8 cellular contexts compared by ENCODE assay signal in the genomic region with DNA sequence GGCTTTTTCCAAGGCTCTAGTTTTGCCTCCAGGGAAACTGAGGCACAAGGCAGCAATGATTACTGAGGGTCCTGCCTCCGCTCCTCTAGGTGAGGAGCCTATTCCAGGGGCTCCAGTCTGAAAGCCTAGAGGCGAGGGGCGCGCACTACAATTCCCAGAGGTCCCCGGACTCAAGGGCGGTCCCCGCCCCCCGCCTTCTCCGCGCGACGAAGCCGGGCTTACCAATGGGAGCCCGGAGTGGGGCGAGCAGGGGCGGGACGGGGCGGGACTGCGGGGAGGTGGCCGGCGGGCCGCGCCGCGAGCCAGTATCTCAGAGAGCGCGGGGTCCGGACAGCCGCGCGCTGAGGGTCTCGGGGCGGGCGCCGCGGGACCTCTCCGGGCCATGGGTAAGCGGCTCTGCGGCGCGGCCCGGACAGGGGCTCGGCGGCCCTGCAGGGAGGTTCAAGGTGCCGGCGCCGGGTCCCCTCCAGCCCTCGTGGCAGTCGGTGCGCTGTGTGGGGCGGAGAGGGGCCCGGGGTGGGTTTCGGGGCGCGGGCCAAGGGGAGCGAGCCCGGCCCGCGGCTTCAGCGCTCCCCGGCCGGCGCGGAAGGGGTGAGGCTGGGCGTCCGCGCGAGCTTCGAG. TPM values are rescaled to one million over a fixed set of nuclear protein-coding genes. Genes with fewer than 3 reads are reported as not detected.
DNase-seq lines count a peak whose midpoint lies in the region; ATAC-seq and TF ChIP-seq lines count a peak whose summit lies in the region.

A gene with protein sequence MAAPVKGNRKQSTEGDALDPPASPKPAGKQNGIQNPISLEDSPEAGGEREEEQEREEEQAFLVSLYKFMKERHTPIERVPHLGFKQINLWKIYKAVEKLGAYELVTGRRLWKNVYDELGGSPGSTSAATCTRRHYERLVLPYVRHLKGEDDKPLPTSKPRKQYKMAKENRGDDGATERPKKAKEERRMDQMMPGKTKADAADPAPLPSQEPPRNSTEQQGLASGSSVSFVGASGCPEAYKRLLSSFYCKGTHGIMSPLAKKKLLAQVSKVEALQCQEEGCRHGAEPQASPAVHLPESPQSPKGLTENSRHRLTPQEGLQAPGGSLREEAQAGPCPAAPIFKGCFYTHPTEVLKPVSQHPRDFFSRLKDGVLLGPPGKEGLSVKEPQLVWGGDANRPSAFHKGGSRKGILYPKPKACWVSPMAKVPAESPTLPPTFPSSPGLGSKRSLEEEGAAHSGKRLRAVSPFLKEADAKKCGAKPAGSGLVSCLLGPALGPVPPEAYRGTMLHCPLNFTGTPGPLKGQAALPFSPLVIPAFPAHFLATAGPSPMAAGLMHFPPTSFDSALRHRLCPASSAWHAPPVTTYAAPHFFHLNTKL (plus strand): TSS at position 308 of the 621 bp plus-strand sequence. CDS start 75 bp downstream, at position 383.

- no peak for TF ChIP-seq CTCF in HL-60 (IDR thresholded peaks at IDR 0.05; ENCODE audit: insufficient read depth, low read length)

- H3K9me3 Mint-ChIP-seq in CD8-positive, alpha-beta memory T cell: peaks cover 0 to 2% (median 0%) of the 10 kb centered on the region in 5 donors
- H3K9me3 Mint-ChIP-seq in activated CD8-positive, alpha-beta T cell treated with anti-CD3 and anti-CD28 coated beads, Interleukin-2, amount 10 ng/mL, durations not matched to agents 7 days and 5 days (ENCODE audit: insufficient read depth): no peaks in the 10 kb centered on the region

- peak within 1 kb of the TSS; percentile 96 to 100 (median 98) for H3K27ac Mint-ChIP-seq in CD8-positive, alpha-beta memory T cell
- peak within 1 kb of the TSS; percentile 82 for H3K27ac Mint-ChIP-seq in activated CD8-positive, alpha-beta T cell treated with anti-CD3 and anti-CD28 coated beads, Interleukin-2, amount 10 ng/mL, durations not matched to agents 7 days and 5 days

- H3K4me1 ChIP-seq in CD8-positive, alpha-beta memory T cell (ENCODE audit: insufficient read depth, low read length): peaks cover 45% of the 10 kb centered on the region

- peak; percentile 49 for ATAC-seq in GM19452 (IDR thresholded peaks at IDR 0.05; ENCODE audit: unreplicated experiment)
- ATAC-seq in activated CD8-positive, alpha-beta T cell treated with anti-CD3 and anti-CD28 coated beads, Interleukin-2, amount 10 ng/mL, durations not matched to agents 7 days and 5 days: peak; percentile 65

- no peaks in the 10 kb centered on the region for H3K36me3 ChIP-seq in CD8-positive, alpha-beta memory T cell (ENCODE audit: insufficient read depth, low read length)

- POLR2A ChIA-PET in CD8-positive, alpha-beta memory T cell (lab: Charles Lee): interaction anchor here (0.7 to 6.1 kb wide), 13 partner anchors 9 to 392 kb away, joined by 3 to 71 read pairs (median 4); a partner anchor contains a TSS
- POLR2A ChIA-PET in activated CD8-positive, alpha-beta T cell treated with anti-CD3 and anti-CD28 coated beads, Interleukin-2, amount 10 ng/mL, durations not matched to agents 7 days and 5 days (lab: Charles Lee): interaction anchor here (0.6 to 5.4 kb wide), 12 partner anchors 10 to 531 kb away, joined by 3 to 99 read pairs (median 3); a partner anchor contains a TSS

- H3K27me3 Mint-ChIP-seq in CD8-positive, alpha-beta memory T cell: peaks cover 0 to 10% of the 10 kb centered on the region in 2 donors
- H3K27me3 Mint-ChIP-seq in activated CD8-positive, alpha-beta T cell treated with anti-CD3 and anti-CD28 coated beads, Interleukin-2, amount 10 ng/mL, durations not matched to agents 7 days and 5 days (ENCODE audit: low read depth): no peaks in the 10 kb centered on the region

- H3K27ac ChIP-seq in CD8-positive, alpha-beta memory T cell (ENCODE audit: low read depth, low read length): peak within 1 kb of the TSS; percentile 92
- peak within 1 kb of the TSS; percentile 81 for H3K27ac ChIP-seq in HL-60 (replicated peaks)

- H3K9me3 ChIP-seq in CD8-positive, alpha-beta memory T cell (ENCODE audit: low read length): no peaks in the 10 kb centered on the region

- peak; percentile 83 to 93 (median 88) for DNase-seq in CD8-positive, alpha-beta memory T cell
- peak; percentile 69 to 92 for DNase-seq in HL-60 (ENCODE audit: low read depth in 1 of 2, low spot score in 1 of 2)
- peak; percentile 13 for DNase-seq in NK-92 (lab: John Stamatoyannopoulos, UW; ENCODE audit: unreplicated experiment)
- peak; percentile 95 for DNase-seq in activated CD8-positive, alpha-beta T cell treated with anti-CD3 and anti-CD28 coated beads, Interleukin-2, amount 10 ng/mL, durations not matched to agents 7 days and 5 days
- DNase-seq in effector CD4-positive, alpha-beta T cell: peak; percentile 91
- DNase-seq in medulla oblongata (ENCODE audit: extremely low spot score): peak; percentile 97
- peak; percentile 84 to 93 (median 88) for DNase-seq in stimulated activated CD4-positive, alpha-beta T cell treated with anti-CD3 and anti-CD28 coated beads, TNF-alpha, amount 100 ng/mL, for 48 hours (ENCODE audit: low read depth in 3 of 3)

- no peaks in the 10 kb centered on the region for H3K27me3 ChIP-seq in CD8-positive, alpha-beta memory T cell (ENCODE audit: insufficient read depth, low read length, poor library complexity, severe bottlenecking)
- no peaks in the 10 kb centered on the region for H3K27me3 ChIP-seq in HL-60 (ENCODE audit: insufficient read depth, poor library complexity, severe bottlenecking)

- peaks cover 41 to 60% (median 47%) of the 10 kb centered on the region in 3 donors for H3K4me1 Mint-ChIP-seq in CD8-positive, alpha-beta memory T cell
- H3K4me1 Mint-ChIP-seq in activated CD8-positive, alpha-beta T cell treated with anti-CD3 and anti-CD28 coated beads, Interleukin-2, amount 10 ng/mL, durations not matched to agents 7 days and 5 days (ENCODE audit: low read depth): peaks cover 63% of the 10 kb centered on the region

- H3K4me3 Mint-ChIP-seq in CD8-positive, alpha-beta memory T cell: peak within 1 kb of the TSS; percentile 86 to 98 (median 97)
- H3K4me3 Mint-ChIP-seq in activated CD8-positive, alpha-beta T cell treated with anti-CD3 and anti-CD28 coated beads, Interleukin-2, amount 10 ng/mL, durations not matched to agents 7 days and 5 days: peak within 1 kb of the TSS; percentile 83

- peaks cover 0 to 36% (median under 1%) of the 10 kb centered on the region in 3 donors for H3K36me3 Mint-ChIP-seq in CD8-positive, alpha-beta memory T cell
- peaks cover 19% of the 10 kb centered on the region for H3K36me3 Mint-ChIP-seq in activated CD8-positive, alpha-beta T cell treated with anti-CD3 and anti-CD28 coated beads, Interleukin-2, amount 10 ng/mL, durations not matched to agents 7 days and 5 days (ENCODE audit: low read depth)

- peak within 1 kb of the TSS; percentile 99 for H3K4me3 ChIP-seq in CD8-positive, alpha-beta memory T cell (ENCODE audit: low read length)
- H3K4me3 ChIP-seq in HL-60 (replicated peaks; ENCODE audit: insufficient read depth, low read length): peak within 1 kb of the TSS; percentile 58

- CTCF ChIA-PET in CD8-positive, alpha-beta memory T cell (lab: Charles Lee): interaction anchor here (0.6 to 12.4 kb wide), 6 partner anchors 9 to 1911 kb away, joined by 3 to 117 read pairs (median 21); no protein-coding TSS in a partner anchor
- CTCF ChIA-PET in activated CD8-positive, alpha-beta T cell treated with anti-CD3 and anti-CD28 coated beads, Interleukin-2, amount 10 ng/mL, durations not matched to agents 7 days and 5 days (lab: Charles Lee): interaction anchor here (1.6 to 4.7 kb wide), 6 partner anchors 9 to 67 kb away, joined by 4 to 56 read pairs (median 7); no protein-coding TSS in a partner anchor

RNA-seq across cellular contexts. Expression of the gene that starts here (rescaled TPM):
- total RNA-seq in CD8-positive, alpha-beta memory T cell: 100 to 1,000 TPM; 146 to 147 TPM
- 84.0 TPM for polyA plus RNA-seq in CD8-positive, alpha-beta memory T cell
- 10 to 100 TPM; 37.7 to 40.1 TPM for total RNA-seq in activated CD8-positive, alpha-beta T cell treated with anti-CD3 and anti-CD28 coated beads, Interleukin-2, amount 10 ng/mL, durations not matched to agents 7 days and 5 days

Comparison
In these comparisons a context has a peak if more than half of its experiments do, and no peak if none do; other contexts are left out.
1. Peak in every context shown above with its lines: DNase-seq, ATAC-seq, H3K4me3 ChIP-seq and H3K27ac ChIP-seq.
2. DNase-seq: peak in every context shown above with its lines; median percentile 97 in medulla oblongata; 95 in activated CD8-positive, alpha-beta T cell treated with anti-CD3 and anti-CD28 coated beads, Interleukin-2, amount 10 ng/mL, durations not matched to agents 7 days and 5 days; 91 in effector CD4-positive, alpha-beta T cell; 88 in CD8-positive, alpha-beta memory T cell; 88 in stimulated activated CD4-positive, alpha-beta T cell treated with anti-CD3 and anti-CD28 coated beads, TNF-alpha, amount 100 ng/mL, for 48 hours; 80 in HL-60; 13 in NK-92.